In genomic region chr3:112653209-112653871, GRCh38 we compare ENCODE assay signal across 12 cellular contexts. TPM values are rescaled to one million over a fixed set of nuclear protein-coding genes. Genes with fewer than 3 reads are reported as not detected.
DNase-seq lines count a peak whose midpoint lies in the region; ATAC-seq lines count a peak whose summit lies in the region.
"Had no signal": no experiment of that assay in that cellular context is flagged by ENCODE, and none has a peak within 500 bp of the region (broad histone marks: within the 10 kb centered on the region; RNA-seq: fewer than 3 reads in every experiment).

No MANE protein-coding gene starts in this region.

- no peak overlapping the region for H3K14ac ChIP-seq in mesenchymal stem cell (ENCODE audit: low read length in 2 of 2)

- no peak overlapping the region for H2BK15ac ChIP-seq in mesenchymal stem cell (ENCODE audit: low read depth, poor library complexity, severe bottlenecking)

- no peaks in the 10 kb centered on the region for H3K9me3 ChIP-seq in mesenchymal stem cell (ENCODE audit: control insufficient read depth, low read length)

- peak overlapping the region; percentile 24 for H2BK120ac ChIP-seq in mesenchymal stem cell (ENCODE audit: low read depth, low read length)

- H3K27ac ChIP-seq in mesenchymal stem cell (ENCODE audit: low read length, poor library complexity, severe bottlenecking): peak overlapping the region; percentile 100

- no peaks in the 10 kb centered on the region for H3K79me1 ChIP-seq in mesenchymal stem cell (replicated peaks; ENCODE audit: low read length, poor library complexity, severe bottlenecking)

- peak overlapping the region; percentile 92 for H3K9ac ChIP-seq in mesenchymal stem cell (ENCODE audit: low read length)

- DNase-seq in Right ventricle myocardium inferior (ENCODE audit: missing footprints) (no peak), cardiac septum (ENCODE audit: low spot score) (no peak), dedifferentiated amniotic fluid mesenchymal stem cell (ENCODE audit: extremely low spot score) (peak; percentile 93), mesenchymal stem cell (peak; percentile 90), HUDEP-2 (lab: John Stamatoyannopoulos, UW; ENCODE audit: unreplicated experiment in 76 of 76) (no peak)
- DNase-seq: activated T-cell treated with anti-CD3 and anti-CD28 coated beads, Interleukin-2, amount 50 U/mL, for 1 hour; substantia nigra; T-helper 1 cell had no signal

- H2AFZ ChIP-seq in mesenchymal stem cell (ENCODE audit: low read depth, low read length): no peak overlapping the region

- no peaks in the 10 kb centered on the region for H3K27me3 ChIP-seq in mesenchymal stem cell (ENCODE audit: control insufficient read depth in 1 of 2, insufficient read depth in 1 of 2, low read length in 2 of 2)

- no peak overlapping the region for H3K18ac ChIP-seq in mesenchymal stem cell (ENCODE audit: low read depth in 1 of 2, low read length in 2 of 2)

- peak overlapping the region; percentile 78 for H2BK5ac ChIP-seq in mesenchymal stem cell (ENCODE audit: low read depth, low read length, poor library complexity, severe bottlenecking)

- peaks cover 9% of the 10 kb centered on the region for H3K4me1 ChIP-seq in mesenchymal stem cell (ENCODE audit: control insufficient read depth, insufficient read depth, low read depth, low read length)

- ATAC-seq in Right ventricle myocardium inferior (peak; percentile 88), HG02623 (IDR thresholded peaks at IDR 0.05; ENCODE audit: unreplicated experiment) (no peak), HG03442 (IDR thresholded peaks at IDR 0.05; ENCODE audit: unreplicated experiment) (no peak), HG03039 (IDR thresholded peaks at IDR 0.05; ENCODE audit: unreplicated experiment) (no peak)
- ATAC-seq: left lobe of liver had no signal

- intact Hi-C loops in Right ventricle myocardium inferior (cut with DNase I) (no loop called here), cardiac septum (cut with DNase I) (loop anchor here (5.0 kb wide), 1 partner anchor 124 kb away; no protein-coding TSS in a partner anchor)

- H3K4me2 ChIP-seq in mesenchymal stem cell (ENCODE audit: low read length, poor library complexity, severe bottlenecking): no peak overlapping the region

- peak overlapping the region in 1 of 2 experiments; percentile 47 for H3K4me3 ChIP-seq in mesenchymal stem cell (ENCODE audit: insufficient read depth in 1 of 2, low read depth in 1 of 2, low read length in 2 of 2)

- no peak overlapping the region for H4K8ac ChIP-seq in mesenchymal stem cell (ENCODE audit: low read length)

- H2AK5ac ChIP-seq in mesenchymal stem cell (ENCODE audit: low read length, severe bottlenecking): peak overlapping the region; percentile 80

- H4K91ac ChIP-seq in mesenchymal stem cell (ENCODE audit: low read length): no peak overlapping the region

- peak overlapping the region in 1 of 2 experiments; percentile 92 for H2BK12ac ChIP-seq in mesenchymal stem cell (ENCODE audit: low read length in 2 of 2)

- H3K4ac ChIP-seq in mesenchymal stem cell (ENCODE audit: low read depth in 1 of 2, low read length in 2 of 2): peak overlapping the region in 1 of 2 experiments; percentile 86

- no peaks in the 10 kb centered on the region for H3K36me3 ChIP-seq in mesenchymal stem cell (ENCODE audit: control insufficient read depth in 1 of 2, insufficient read depth in 2 of 2, low read depth in 1 of 2, low read length in 2 of 2)

- H3K23ac ChIP-seq in mesenchymal stem cell (ENCODE audit: low read length in 2 of 2): no peak overlapping the region

- 50% methylated on average over 4 of the region's 5 CpGs for WGBS in mesenchymal stem cell

RNA-seq across cellular contexts. Expression of gene CCDC80, which starts 12.4 kb away (rescaled TPM):
- total RNA-seq in Right ventricle myocardium inferior (78.2 TPM), cardiac septum (122 TPM)
- polyA plus RNA-seq in mesenchymal stem cell (2013, experiment 1 of 2): 220 TPM
- polyA plus RNA-seq in mesenchymal stem cell (2013, experiment 2 of 2): 229 TPM

Comparison
In these comparisons a context has a peak if more than half of its experiments do, and no peak if none do; other contexts are left out.
1. DNase-seq: peak in dedifferentiated amniotic fluid mesenchymal stem cell (single experiment) and mesenchymal stem cell (single experiment); none in Right ventricle myocardium inferior (single experiment), cardiac septum (single experiment) and HUDEP-2 (0 of 76).